ENCODE assay signal across 8 cellular contexts in genomic region chr10:30422981-30423654, GRCh38. TPM values are rescaled to one million over a fixed set of nuclear protein-coding genes. Genes with fewer than 3 reads are reported as not detected.
DNase-seq lines count a peak whose midpoint lies in the region; ATAC-seq, FAIRE-seq and TF ChIP-seq lines count a peak whose summit lies in the region.

No MANE protein-coding gene starts in this region.

- CTCF ChIA-PET in A549 (lab: Yijun Ruan, JAX), result interaction anchor here (1.0 to 2.8 kb wide), 11 partner anchors 8 to 168 kb away, joined by 3 to 18 read pairs (median 6); partner anchors contain the start of gene MAP3K8
- CTCF ChIA-PET in MCF 10A (lab: Yijun Ruan, JAX), result interaction anchor here (1.2 kb wide), 1 partner anchor 168 kb away, joined by 4 read pairs; no protein-coding TSS in a partner anchor

- peaks cover 15% of the 10 kb centered on the region for H3K4me1 Mint-ChIP-seq in MCF 10A (ENCODE audit: insufficient read depth, unreplicated experiment)

- no TSS peak for BruUV-seq in MCF 10A (replicated peaks; lab: Mats Ljungman, UMichigan)

- TF ChIP-seq RAD21 in A549 (conservative IDR thresholded peaks at IDR 0.05 in 1 of 2, IDR thresholded peaks at IDR 0.05 in 1 of 2) (no peak; a peak in 2 of 5 replicates), Ishikawa (IDR thresholded peaks at IDR 0.05; ENCODE audit: low read depth) (no peak)

- H3K36me3 Mint-ChIP-seq in MCF 10A (ENCODE audit: insufficient read depth, unreplicated experiment), result no peaks in the 10 kb centered on the region

- H3K4me2 ChIP-seq in A549, result peak overlapping the region; percentile 84

- DNase-seq in A549 (ENCODE audit: low read depth in 1 of 2, low spot score in 1 of 2) (peak; percentile 89 to 96), MCF 10A (ENCODE audit: unreplicated experiment) (peak; percentile 76), right lobe of liver (no peak), aorta (peak in 1 of 2 donors; percentile 84)
- DNase-seq in central memory CD4-positive, alpha-beta T cell, result no peak
- DNase-seq in stimulated activated CD8-positive, alpha-beta memory T cell treated with anti-CD3 and anti-CD28 coated beads, Interleukin-4, amount 100 ng/mL, for 48 hours, result no peak

- H3K9me3 ChIP-seq in A549 (no peaks in the 10 kb centered on the region), right lobe of liver (no peaks in the 10 kb centered on the region), aorta (ENCODE audit: control insufficient read depth, low read length) (no peaks in the 10 kb centered on the region)

- FAIRE-seq in A549 (lab: Jason Lieb, UNC), result peak; percentile 77

- TF ChIP-seq POLR2A in A549 (IDR thresholded peaks at IDR 0.05; ENCODE audit: low read length) (peak; percentile 19; the same call in 1 of the 2 replicates), right lobe of liver (IDR thresholded peaks at IDR 0.05) (no peak)

- TF ChIP-seq CTCF in A549 (IDR thresholded peaks at IDR 0.05), result no peak
- no peak for TF ChIP-seq CTCF in MCF 10A (IDR thresholded peaks at IDR 0.05; ENCODE audit: unreplicated experiment)
- no peak for TF ChIP-seq CTCF in right lobe of liver (IDR thresholded peaks at IDR 0.05)

- peak overlapping the region; percentile 88 for H3K27ac Mint-ChIP-seq in MCF 10A (ENCODE audit: low read depth, unreplicated experiment)

- intact Hi-C loops in MCF 10A (cut with micrococcal nuclease), result no loop called here
- intact Hi-C loops in right lobe of liver (cut with DNase I), result loop anchor here in 1 of 2 donors (10.0 kb wide), 1 partner anchor 112 kb away; no protein-coding TSS in a partner anchor
- intact Hi-C loops in aorta (cut with DNase I), result no loop called here

- POLR2A ChIA-PET in A549 (lab: Yijun Ruan, JAX), result interaction anchor here (1.1 to 6.0 kb wide), 5 partner anchors 9 to 161 kb away, joined by 4 to 117 read pairs (median 5); partner anchors contain the start of gene MAP3K8
- POLR2A ChIA-PET in MCF 10A (lab: Yijun Ruan, JAX), result interaction anchor here (0.7 to 1.7 kb wide), 6 partner anchors 8 to 69 kb away, joined by 3 to 12 read pairs (median 4); partner anchors contain the start of gene MAP3K8

- H3K27me3 ChIP-seq in right lobe of liver (no peaks in the 10 kb centered on the region), aorta (ENCODE audit: control insufficient read depth in 1 of 2, insufficient read depth in 2 of 2, low read length in 1 of 2) (no peaks in the 10 kb centered on the region)

- H3K4me1 ChIP-seq in A549, result peaks cover 52% of the 10 kb centered on the region
- no peaks in the 10 kb centered on the region for H3K4me1 ChIP-seq in right lobe of liver
- H3K4me1 ChIP-seq in aorta (ENCODE audit: control insufficient read depth in 1 of 2, insufficient read depth in 2 of 2, low read length in 2 of 2), result no peaks in the 10 kb centered on the region

- H3K27ac ChIP-seq in A549 (peak overlapping the region; percentile 90 to 94), right lobe of liver (no peak overlapping the region), aorta (ENCODE audit: low read depth in 1 of 2, low read length in 2 of 2) (peak overlapping the region in 1 of 2 donors; percentile 94)

- peak; percentile 96 to 99 for ATAC-seq in A549
- peak in 3 of 4 donors; percentile 40 to 48 (median 48) for ATAC-seq in right lobe of liver
- peak; percentile 77 for ATAC-seq in aorta (ENCODE audit: low FRiP score)
- ATAC-seq in HG03280 (IDR thresholded peaks at IDR 0.05; ENCODE audit: unreplicated experiment), result no peak

- H3K27me3 Mint-ChIP-seq in MCF 10A (ENCODE audit: insufficient read depth, unreplicated experiment), result no peaks in the 10 kb centered on the region

- WGBS in A549 (ENCODE audit: missing lambda C conversion rate), result 6% methylated on average over 8 of the region's 8 CpGs
- WGBS in right lobe of liver (ENCODE audit: insufficient coverage, low coverage, low lambda C conversion rate, missing lambda C conversion rate), result 36% methylated on average over 7 of the region's 8 CpGs
- 14 to 15% methylated on average over 8 of the region's 8 CpGs for WGBS in aorta, 2 donors

- no peak overlapping the region for H3K4me3 Mint-ChIP-seq in MCF 10A (ENCODE audit: unreplicated experiment)

- peak overlapping the region; percentile 9; the same call in 1 of the 3 replicates for H3K4me3 ChIP-seq in A549
- H3K4me3 ChIP-seq in right lobe of liver, result no peak overlapping the region
- no peak overlapping the region for H3K4me3 ChIP-seq in aorta (ENCODE audit: low read length in 2 of 2)

- H3K36me3 ChIP-seq in right lobe of liver (no peaks in the 10 kb centered on the region), aorta (ENCODE audit: control insufficient read depth in 1 of 2, insufficient read depth in 2 of 2, low read length in 1 of 2) (no peaks in the 10 kb centered on the region)

- TF ChIP-seq EP300 in A549 (IDR thresholded peaks at IDR 0.05) (peak; percentile 49 to 80; a peak in 3 of 5 replicates), Ishikawa (IDR thresholded peaks at IDR 0.05; ENCODE audit: borderline replicate concordance) (no peak)

- no peaks in the 10 kb centered on the region for H3K9me3 Mint-ChIP-seq in MCF 10A (ENCODE audit: unreplicated experiment)

TF ChIP-seq in A549, 52 proteins besides CTCF, POLR2A, EP300 and RAD21 (continues in another document):
- TF ChIP-seq TFCP2L1 (CRISPR knock-in tag; IDR thresholded peaks at IDR 0.05), result no peak
- TF ChIP-seq FOXS1 (CRISPR knock-in tag; IDR thresholded peaks at IDR 0.05), result peak; percentile 41; the same call in 1 of the 2 replicates
- TF ChIP-seq, protein P1, sequence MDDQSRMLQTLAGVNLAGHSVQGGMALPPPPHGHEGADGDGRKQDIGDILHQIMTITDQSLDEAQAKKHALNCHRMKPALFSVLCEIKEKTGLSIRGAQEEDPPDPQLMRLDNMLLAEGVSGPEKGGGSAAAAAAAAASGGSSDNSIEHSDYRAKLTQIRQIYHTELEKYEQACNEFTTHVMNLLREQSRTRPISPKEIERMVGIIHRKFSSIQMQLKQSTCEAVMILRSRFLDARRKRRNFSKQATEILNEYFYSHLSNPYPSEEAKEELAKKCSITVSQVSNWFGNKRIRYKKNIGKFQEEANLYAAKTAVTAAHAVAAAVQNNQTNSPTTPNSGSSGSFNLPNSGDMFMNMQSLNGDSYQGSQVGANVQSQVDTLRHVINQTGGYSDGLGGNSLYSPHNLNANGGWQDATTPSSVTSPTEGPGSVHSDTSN (IDR thresholded peaks at IDR 0.05), result 0 out of 2 replicates have a peak, but pooled peaks have one; percentile 36
- TF ChIP-seq FOSL2 (IDR thresholded peaks at IDR 0.05), result no peak
- TF ChIP-seq FOSL2 (CRISPR knock-in tag; IDR thresholded peaks at IDR 0.05), result 0 out of 2 replicates have a peak, but pooled peaks have one; percentile 16
- peak; percentile 78; the same call in 1 of the 2 replicates for TF ChIP-seq HOXB13 (CRISPR knock-in tag; IDR thresholded peaks at IDR 0.05; ENCODE audit: low read depth)
- TF ChIP-seq ZNF302 (CRISPR knock-in tag; IDR thresholded peaks at IDR 0.05), result peak; percentile 45; the same call in 1 of the 2 replicates
- 0 out of 2 replicates have a peak, but pooled peaks have one; percentile 65 for TF ChIP-seq RFX5 (IDR thresholded peaks at IDR 0.05)
- peak; percentile 82 for TF ChIP-seq GATA3 (IDR thresholded peaks at IDR 0.05; ENCODE audit: borderline replicate concordance)
- peak; percentile 42; the same call in 1 of the 2 replicates for TF ChIP-seq HOXB5 (CRISPR knock-in tag; IDR thresholded peaks at IDR 0.05)
- no peak for TF ChIP-seq HES2 (IDR thresholded peaks at IDR 0.05)
- no peak for TF ChIP-seq HEYL (CRISPR knock-in tag; IDR thresholded peaks at IDR 0.05)

TF ChIP-seq in Ishikawa, 13 proteins besides CTCF, POLR2A, EP300 and RAD21:
- peak; percentile 78 for TF ChIP-seq TEAD4 (IDR thresholded peaks at IDR 0.05)
- TF ChIP-seq EGR1 (IDR thresholded peaks at IDR 0.05), result no peak
- no peak for TF ChIP-seq CREB1 (IDR thresholded peaks at IDR 0.05; ENCODE audit: low read depth)
- TF ChIP-seq CEBPB (IDR thresholded peaks at IDR 0.05), result no peak; the same call in 1 of the 2 replicates

RNA-seq across cellular contexts. Expression of gene MAP3K8, which starts 10.9 kb away (rescaled TPM):
- 45.1 and 50.8 TPM in 2 replicates for polyA plus RNA-seq in A549 (2011; rRNA removed)
- 21.1 and 24.4 TPM in 2 replicates for polyA plus RNA-seq in A549 (2012; cell fraction: cytosol; rRNA removed)
- 33.0 and 57.3 TPM in 2 replicates for polyA plus RNA-seq in A549 (2012; cell fraction: nucleus; rRNA removed)
- polyA plus RNA-seq in A549 (2017; fragmentation: RNase III; extraction: RNeasy Plus Mini Kit Qiagen cat#74134 plus additional on column Dnase treatment), result 23.3 to 29.6 TPM (median 26.4 TPM) in 3 replicates
- polyA minus RNA-seq in A549 (2011; rRNA and poly(A)+ RNA removed), result 35.2 and 38.6 TPM in 2 replicates
- total RNA-seq in MCF 10A (2022), result 1.5 and 2.2 TPM in 2 replicates
- total RNA-seq in right lobe of liver, result 10 to 100 TPM in 1 of 6 experiments, 1 to 10 TPM in 5; 3.1 to 21.9 (median 6.1) TPM
- total RNA-seq in aorta, result 10 to 100 TPM; 80.3 to 85.4 TPM
- 10 to 100 TPM; 17.0 to 57.9 TPM for polyA plus RNA-seq in aorta

Comparison
In these comparisons a context has a peak if more than half of its experiments do, and no peak if none do; other contexts are left out.
1. DNase-seq: peak in A549 (2 of 2) and MCF 10A (single experiment); none in right lobe of liver (0 of 3), central memory CD4-positive, alpha-beta T cell (single experiment) and stimulated activated CD8-positive, alpha-beta memory T cell treated with anti-CD3 and anti-CD28 coated beads, Interleukin-4, amount 100 ng/mL, for 48 hours (single experiment).
2. H3K27ac ChIP-seq: peak in A549 (2 of 2); none in right lobe of liver (0 of 3).